8 cellular contexts compared by ENCODE assay signal in the genomic region with DNA sequence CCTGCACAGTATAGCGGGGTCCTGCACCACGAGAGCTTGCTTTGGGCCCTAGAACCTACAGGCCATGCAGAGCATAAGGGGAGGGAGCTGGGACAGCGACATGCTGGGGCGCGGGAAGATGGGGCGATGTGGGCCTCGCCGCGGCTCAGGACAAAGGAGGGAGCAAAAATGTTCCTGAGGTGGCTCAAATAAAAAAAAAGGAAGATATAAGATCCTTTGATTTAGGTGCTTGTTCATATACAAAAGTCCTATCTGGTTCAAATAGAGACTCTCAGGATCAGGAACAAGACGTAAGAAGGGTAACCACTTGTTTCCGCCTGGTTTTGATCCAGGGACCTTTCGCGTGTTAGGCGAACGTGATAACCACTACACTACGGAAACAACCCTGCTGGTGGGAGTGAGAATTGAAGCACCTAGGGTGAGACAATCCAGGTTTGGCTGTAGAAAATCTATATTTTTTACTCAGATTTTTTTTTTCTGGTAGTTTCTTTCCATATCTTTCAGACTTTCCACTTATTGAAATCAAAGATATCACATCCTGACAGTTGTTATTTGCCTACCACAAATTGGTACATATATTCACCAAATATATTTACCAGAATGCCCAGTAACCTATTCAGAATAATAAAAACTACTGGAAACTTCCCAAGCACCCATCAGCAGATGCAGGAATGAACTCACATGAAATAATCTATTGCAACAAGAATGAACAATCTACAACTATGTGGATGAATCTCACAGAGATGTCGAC.
A peak's percentile ranks its signal among the peaks of the same experiment; 100 is the strongest.
DNase-seq lines count a peak whose midpoint lies in the region; ATAC-seq and TF ChIP-seq lines count a peak whose summit lies in the region.

No MANE protein-coding gene starts in this region.

- H3K4me1 ChIP-seq in gastrocnemius medialis: no peaks in the 10 kb centered on the region

- H3K4me1 Mint-ChIP-seq in nephron: no peaks in the 10 kb centered on the region

- peaks cover 10% of the 10 kb centered on the region for H3K27me3 Mint-ChIP-seq in nephron (ENCODE audit: low read depth)

- POLR2A ChIA-PET in BJ (lab: Charles Lee): no interaction called here

- in situ Hi-C loops in astrocyte of the cerebellum (cut with HindIII; ENCODE audit: low sequenced_read_pairs): no loop called here
- in situ Hi-C loops in gastrocnemius medialis (cut with MboI; ENCODE audit: low sequenced_read_pairs in 4 of 4): no loop called here

- H3K36me3 ChIP-seq in BJ (ENCODE audit: control insufficient read depth, insufficient read depth, low read length) (no peaks in the 10 kb centered on the region), gastrocnemius medialis (no peaks in the 10 kb centered on the region)

- H3K9me3 ChIP-seq in gastrocnemius medialis: no peaks in the 10 kb centered on the region

- intact Hi-C loops in sciatic nerve (cut with DNase I) (no loop called here), gastrocnemius medialis (cut with DNase I; ENCODE audit: low total_unique reads) (no loop called here)

- H3K27ac ChIP-seq in gastrocnemius medialis: no peak overlapping the region

- H3K27ac Mint-ChIP-seq in nephron: no peak overlapping the region

- no peaks in the 10 kb centered on the region for H3K36me3 Mint-ChIP-seq in nephron (ENCODE audit: low read depth)

- H3K4me3 ChIP-seq in BJ (ENCODE audit: low read depth, low read length) (no peak overlapping the region), astrocyte of the cerebellum (ENCODE audit: low read depth, low read length) (no peak overlapping the region), gastrocnemius medialis (no peak overlapping the region)

- ATAC-seq in sciatic nerve (no peak), gastrocnemius medialis (no peak)

- H3K9me3 Mint-ChIP-seq in nephron: peaks cover 9% of the 10 kb centered on the region

- no peak for TF ChIP-seq POLR2A in gastrocnemius medialis (IDR thresholded peaks at IDR 0.05)

- peak overlapping the region; percentile 50 to 74 (median 71) for H3K4me3 Mint-ChIP-seq in nephron

- TF ChIP-seq CTCF in BJ (IDR thresholded peaks at IDR 0.05; ENCODE audit: insufficient read depth, low read depth, low read length) (peak; percentile 13; the same call in 1 of the 2 replicates), GM20000 (IDR thresholded peaks at IDR 0.05; ENCODE audit: extremely low read depth, missing control alignments) (no peak), astrocyte of the cerebellum (IDR thresholded peaks at IDR 0.05; ENCODE audit: low read depth, low read length, missing control alignments) (peak; percentile 46), nephron (IDR thresholded peaks at IDR 0.05; ENCODE audit: unreplicated experiment in 3 of 3) (peak; percentile 36 to 50 (median 40)), gastrocnemius medialis (IDR thresholded peaks at IDR 0.05 in 4 of 5, conservative IDR thresholded peaks at IDR 0.05 in 1 of 5) (no peak)

- H3K27me3 ChIP-seq in BJ (ENCODE audit: control insufficient read depth, insufficient read depth, low read length): no peaks in the 10 kb centered on the region
- H3K27me3 ChIP-seq in gastrocnemius medialis: peaks cover 0 to 22% (median 3%) of the 10 kb centered on the region in 3 donors

- DNase-seq in BJ (ENCODE audit: low read depth): no peak
- DNase-seq in GM20000 (ENCODE audit: low spot score): peak; percentile 77
- peak; percentile 90 for DNase-seq in NCI-H82 (lab: John Stamatoyannopoulos, UW)
- no peak for DNase-seq in astrocyte of the cerebellum (ENCODE audit: low read depth)
- DNase-seq in sciatic nerve (ENCODE audit: low spot score): no peak
- DNase-seq in AG20443 (ENCODE audit: low spot score): no peak
- DNase-seq in gastrocnemius medialis: no peak

- CTCF ChIA-PET in BJ (lab: Yijun Ruan, JAX): no interaction called here

Comparison
In these comparisons a context has a peak if more than half of its experiments do, and no peak if none do; other contexts are left out.
1. DNase-seq: peak in GM20000 (single experiment) and NCI-H82 (single experiment); none in BJ (single experiment), astrocyte of the cerebellum (single experiment), sciatic nerve (single experiment), AG20443 (single experiment) and gastrocnemius medialis (0 of 2).
2. CTCF ChIP-seq: peak in BJ (single experiment), astrocyte of the cerebellum (single experiment) and nephron (3 of 3); none in GM20000 (single experiment) and gastrocnemius medialis (0 of 5).